1 cellular context compared by ENCODE assay signal in genomic region chr6:41073203-41073967, GRCh38.
TF ChIP-seq lines count a peak whose summit lies in the region.

No MANE protein-coding gene starts in this region.

TF ChIP-seq in K562, 482 proteins besides CTCF, POLR2A, EP300 and RAD21 (continued from another document and continues in another):
- no peak for TF ChIP-seq IRF2 (CRISPR knock-in tag; IDR thresholded peaks at IDR 0.05)
- TF ChIP-seq SP2 (IDR thresholded peaks at IDR 0.05; ENCODE audit: extremely low read depth, low read depth, low read length, poor library complexity, severe bottlenecking): no peak
- peak; percentile 49 for TF ChIP-seq SMAD1 (IDR thresholded peaks at IDR 0.05; ENCODE audit: low read depth, low read length, partially characterized antibody)
- TF ChIP-seq NCOA2 (IDR thresholded peaks at IDR 0.05; ENCODE audit: partially characterized antibody in 2 of 2): no peak
- peak; percentile 26; the same call in 1 of the 2 replicates for TF ChIP-seq ZBTB40 (IDR thresholded peaks at IDR 0.05)
- no peak for TF ChIP-seq ZBTB40 (CRISPR knock-in tag; IDR thresholded peaks at IDR 0.05)
- no peak for TF ChIP-seq SIX5 (IDR thresholded peaks at IDR 0.05; ENCODE audit: borderline replicate concordance in 1 of 2, insufficient read depth in 1 of 2, low read depth in 1 of 2, low read length in 2 of 2)
- peak in 1 of 3 experiments; percentile 74; a peak in 3 of 6 replicates for TF ChIP-seq ZBTB11 (CRISPR knock-in tag; IDR thresholded peaks at IDR 0.05)
- TF ChIP-seq ZFX (CRISPR knock-in tag; IDR thresholded peaks at IDR 0.05): peak; percentile 98
- TF ChIP-seq KHSRP (IDR thresholded peaks at IDR 0.05): no peak
- no peak for TF ChIP-seq ZEB2 (IDR thresholded peaks at IDR 0.05)
- TF ChIP-seq ZNF785 (CRISPR knock-in tag; IDR thresholded peaks at IDR 0.05): no peak
- peak; percentile 84 for TF ChIP-seq RBM22 (IDR thresholded peaks at IDR 0.05; ENCODE audit: low read depth, low read length, poor library complexity, severe bottlenecking)
- peak; percentile 21; the same call in 1 of the 2 replicates for TF ChIP-seq ZNF12 (CRISPR knock-in tag; IDR thresholded peaks at IDR 0.05)
- TF ChIP-seq RFX1 (IDR thresholded peaks at IDR 0.05): no peak
- TF ChIP-seq ZKSCAN8 (CRISPR knock-in tag; IDR thresholded peaks at IDR 0.05): no peak
- TF ChIP-seq ZBTB8A (IDR thresholded peaks at IDR 0.05; ENCODE audit: partially characterized antibody): no peak
- 0 out of 2 replicates have a peak, but pooled peaks have one; percentile 62 for TF ChIP-seq HMG20B (CRISPR knock-in tag; IDR thresholded peaks at IDR 0.05)
- TF ChIP-seq SP1 (CRISPR knock-in tag; IDR thresholded peaks at IDR 0.05): peak; percentile 59; the same call in 1 of the 2 replicates
- 0 out of 2 replicates have a peak, but pooled peaks have one; percentile 36 for TF ChIP-seq SRSF1 (IDR thresholded peaks at IDR 0.05; ENCODE audit: low read depth, low read length)
- no peak for TF ChIP-seq MCM3 (IDR thresholded peaks at IDR 0.05)
- TF ChIP-seq ZNF232 (CRISPR knock-in tag; IDR thresholded peaks at IDR 0.05): peak; percentile 64; the same call in 1 of the 2 replicates
- no peak for TF ChIP-seq ZNF77 (CRISPR knock-in tag; IDR thresholded peaks at IDR 0.05)
- TF ChIP-seq HOMEZ (CRISPR knock-in tag; IDR thresholded peaks at IDR 0.05): peak; percentile 81; the same call in 1 of the 2 replicates
- TF ChIP-seq MED1 (CRISPR knock-in tag; IDR thresholded peaks at IDR 0.05; ENCODE audit: borderline replicate concordance): no peak
- peak; percentile 100 for TF ChIP-seq ZBTB7A (IDR thresholded peaks at IDR 0.05; ENCODE audit: borderline replicate concordance, control insufficient read depth, low read depth, low read length)
- TF ChIP-seq ZNF583 (CRISPR knock-in tag; IDR thresholded peaks at IDR 0.05): 0 out of 2 replicates have a peak, but pooled peaks have one; percentile 58
- no peak for TF ChIP-seq STAT5A (IDR thresholded peaks at IDR 0.05; ENCODE audit: borderline replicate concordance, low read length)
- peak in 1 of 2 experiments; percentile 19; a peak in 1 of 4 replicates for TF ChIP-seq TRIM24 (IDR thresholded peaks at IDR 0.05)
- peak; percentile 85 for TF ChIP-seq SIN3B (IDR thresholded peaks at IDR 0.05; ENCODE audit: low read depth)
- TF ChIP-seq FOXP4 (CRISPR knock-in tag; IDR thresholded peaks at IDR 0.05; ENCODE audit: borderline replicate concordance): no peak
- no peak for TF ChIP-seq MTF1 (CRISPR knock-in tag; IDR thresholded peaks at IDR 0.05; ENCODE audit: borderline replicate concordance)
- TF ChIP-seq NR0B1 (IDR thresholded peaks at IDR 0.05; ENCODE audit: partially characterized antibody): no peak
- peak; percentile 79 for TF ChIP-seq GABPA (tag; conservative IDR thresholded peaks at IDR 0.05; ENCODE audit: low read depth)
